8 cellular contexts compared by ENCODE assay signal in genomic region chr22:42648017-42648367, GRCh38. TPM values are rescaled to one million over a fixed set of nuclear protein-coding genes. Genes with fewer than 3 reads are reported as not detected.
A peak's percentile ranks its signal among the peaks of the same experiment; 100 is the strongest.
DNase-seq lines count a peak whose midpoint lies in the region; ATAC-seq and TF ChIP-seq lines count a peak whose summit lies in the region.

No MANE protein-coding gene starts in this region.

- in situ Hi-C loops in gastrocnemius medialis (cut with MboI; ENCODE audit: low sequenced_read_pairs in 4 of 4), result no loop called here

- peaks cover 54 to 59% of the 10 kb centered on the region in 2 donors for H3K4me1 ChIP-seq in gastrocnemius medialis

- no peaks in the 10 kb centered on the region for H3K27me3 ChIP-seq in gastrocnemius medialis

- no peak for TF ChIP-seq CTCF in GM12865 (IDR thresholded peaks at IDR 0.05; ENCODE audit: insufficient read depth, low read depth, low read length, missing control alignments)
- TF ChIP-seq CTCF in VCaP (conservative IDR thresholded peaks at IDR 0.05), result no peak
- no peak for TF ChIP-seq CTCF in fibroblast of pulmonary artery (IDR thresholded peaks at IDR 0.05; ENCODE audit: low read length, missing control alignments)
- TF ChIP-seq CTCF in gastrocnemius medialis (IDR thresholded peaks at IDR 0.05 in 4 of 5, conservative IDR thresholded peaks at IDR 0.05 in 1 of 5), result no peak

- DNase-seq in GM12865 (ENCODE audit: low read depth) (no peak), fibroblast of pulmonary artery (ENCODE audit: low read depth) (no peak), gastrocnemius medialis (no peak), amygdala (lab: John Stamatoyannopoulos, UW) (no peak), AG08396 (ENCODE audit: low spot score) (no peak), Kasumi-1 (lab: John Stamatoyannopoulos, UW) (no peak)
- no peak for DNase-seq in NK-92 treated with Interleukin-12 subunit alpha and Interleukin-12 subunit beta, amount 100 ng/mL, for 24 hours (lab: John Stamatoyannopoulos, UW)

- H3K4me3 ChIP-seq in GM12865 (ENCODE audit: low read depth, low read length) (peak overlapping the region; percentile 73), fibroblast of pulmonary artery (replicated peaks; ENCODE audit: low read depth, low read length) (peak overlapping the region; percentile 83), gastrocnemius medialis (peak overlapping the region; percentile 77 to 100 (median 93))

- TF ChIP-seq POLR2A in gastrocnemius medialis (IDR thresholded peaks at IDR 0.05), result no peak

- H3K9me3 ChIP-seq in gastrocnemius medialis, result no peaks in the 10 kb centered on the region

- no peak for ATAC-seq in gastrocnemius medialis

- H3K27ac ChIP-seq in VCaP (peak overlapping the region; percentile 77; the same call in 1 of the 2 replicates), gastrocnemius medialis (peak overlapping the region; percentile 92 to 99 (median 98))

- H3K36me3 ChIP-seq in gastrocnemius medialis, result no peaks in the 10 kb centered on the region

- intact Hi-C loops in gastrocnemius medialis (cut with DNase I; ENCODE audit: low total_unique reads), result loop anchor here (1.0 to 5.0 kb wide), 4 partner anchors 33 to 259 kb away; partner anchors contain the start of gene ARFGAP3

RNA-seq across cellular contexts. Expression of gene CYB5R3, which starts 1.2 kb away (rescaled TPM):
- total RNA-seq in gastrocnemius medialis, result 100 to 1,000 TPM in 2 of 4 donors, 10 to 100 TPM in 2; 44.3 to 163 (median 105) TPM

RNA-seq across cellular contexts. Expression of gene ATP5MGL, which starts 7.6 kb away (rescaled TPM):
- not detected for total RNA-seq in gastrocnemius medialis

RNA-seq across cellular contexts. Expression of gene POLDIP3, which starts 33.3 kb away (rescaled TPM):
- 10 to 100 TPM; 19.7 to 28.7 (median 23.0) TPM for total RNA-seq in gastrocnemius medialis
